11 cellular contexts compared by ENCODE assay signal in the genomic region with DNA sequence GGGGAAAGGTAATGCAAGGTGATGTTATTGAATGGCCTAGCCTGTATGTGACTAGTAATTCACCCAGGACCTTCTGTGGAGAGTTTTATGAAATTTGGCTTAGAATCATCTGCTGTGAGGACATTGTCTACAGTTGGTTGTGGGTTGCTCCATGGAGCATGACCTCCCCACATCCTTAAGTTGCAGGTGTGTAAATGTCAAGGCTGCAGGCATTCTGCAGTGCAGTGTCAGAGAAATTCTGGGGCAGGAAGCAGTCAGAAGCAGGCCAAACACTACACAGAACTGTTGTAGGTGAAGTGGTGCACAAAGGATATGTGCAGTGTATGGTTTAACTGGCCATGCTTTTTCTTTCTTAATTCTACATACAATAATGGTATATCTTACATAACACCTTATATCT.
DNase-seq lines count a peak whose midpoint lies in the region; ATAC-seq and TF ChIP-seq lines count a peak whose summit lies in the region.
"Had no signal": no experiment of that assay in that cellular context is flagged by ENCODE, and none has a peak within 500 bp of the region (broad histone marks: within the 10 kb centered on the region; RNA-seq: fewer than 3 reads in every experiment).

No MANE protein-coding gene starts in this region.

- no peak for ATAC-seq in CD8-positive, alpha-beta T cell
- ATAC-seq in GM19023 (IDR thresholded peaks at IDR 0.05; ENCODE audit: unreplicated experiment) (peak; percentile 87), HG02623 (IDR thresholded peaks at IDR 0.05; ENCODE audit: unreplicated experiment) (peak; percentile 95), HG03520 (IDR thresholded peaks at IDR 0.05; ENCODE audit: unreplicated experiment) (peak; percentile 65), HG03439 (IDR thresholded peaks at IDR 0.05; ENCODE audit: unreplicated experiment) (no peak)
- ATAC-seq: Right ventricle myocardium inferior had no signal

- peak overlapping the region; percentile 18 for H3K27ac Mint-ChIP-seq in CD8-positive, alpha-beta T cell
- H3K27ac Mint-ChIP-seq: activated naive CD4-positive, alpha-beta T cell treated with anti-CD3 and anti-CD28 coated beads, Interleukin-2, amount 50 U/mL, for 24 hours had no signal

- H3K9me3 Mint-ChIP-seq in CD8-positive, alpha-beta T cell = peaks cover 9% of the 10 kb centered on the region

- peaks cover 34% of the 10 kb centered on the region for H3K4me1 Mint-ChIP-seq in CD8-positive, alpha-beta T cell (ENCODE audit: low read depth)

- H3K9me3 ChIP-seq in CD8-positive, alpha-beta T cell (ENCODE audit: low read length) = no peaks in the 10 kb centered on the region

- intact Hi-C loops in CD8-positive, alpha-beta T cell (cut with DNase I, micrococcal nuclease) = no loop called here

- no peak for TF ChIP-seq CTCF in CD8-positive, alpha-beta T cell (IDR thresholded peaks at IDR 0.05)

- H3K4me1 ChIP-seq in CD8-positive, alpha-beta T cell (ENCODE audit: insufficient read depth, low read length) = peaks cover 31% of the 10 kb centered on the region

- no peaks in the 10 kb centered on the region for H3K27me3 ChIP-seq in CD8-positive, alpha-beta T cell (ENCODE audit: insufficient read depth, low read length)

- no peaks in the 10 kb centered on the region for H3K36me3 ChIP-seq in CD8-positive, alpha-beta T cell (ENCODE audit: insufficient read depth, low read length)

- no peak overlapping the region for H3K4me3 Mint-ChIP-seq in CD8-positive, alpha-beta T cell
- H3K4me3 Mint-ChIP-seq: activated naive CD4-positive, alpha-beta T cell treated with anti-CD3 and anti-CD28 coated beads, Interleukin-2, amount 50 U/mL, for 24 hours had no signal

- CTCF ChIA-PET in CD8-positive, alpha-beta T cell (lab: Charles Lee) = no interaction called here

- no peaks in the 10 kb centered on the region for H3K36me3 Mint-ChIP-seq in CD8-positive, alpha-beta T cell

- no peak for DNase-seq in CD8-positive, alpha-beta T cell
- DNase-seq in NCI-H526 (lab: John Stamatoyannopoulos, UW) = no peak
- no peak for DNase-seq in ureter (ENCODE audit: low spot score)
- no peak for DNase-seq in NCI-H1930 (lab: John Stamatoyannopoulos, UW)
- DNase-seq: effector CD4-positive, alpha-beta T cell had no signal

- no peak overlapping the region for H3K27ac ChIP-seq in CD8-positive, alpha-beta T cell (ENCODE audit: low read depth, low read length)

- POLR2A ChIA-PET in CD8-positive, alpha-beta T cell (lab: Charles Lee) = no interaction called here

- H3K4me3 ChIP-seq in CD8-positive, alpha-beta T cell (ENCODE audit: low read depth, low read length) = no peak overlapping the region

- no peaks in the 10 kb centered on the region for H3K27me3 Mint-ChIP-seq in CD8-positive, alpha-beta T cell (ENCODE audit: low read depth)
- H3K27me3 Mint-ChIP-seq: activated naive CD4-positive, alpha-beta T cell treated with anti-CD3 and anti-CD28 coated beads, Interleukin-2, amount 50 U/mL, for 24 hours had no signal

Comparison
In these comparisons a context has a peak if more than half of its experiments do, and no peak if none do; other contexts are left out.
1. ATAC-seq: peak in GM19023 (single experiment), HG02623 (single experiment) and HG03520 (single experiment); none in CD8-positive, alpha-beta T cell (single experiment) and HG03439 (single experiment).